Comparison of ENCODE assay signal across 27 cellular contexts in genomic region chr6:30903236-30903635, GRCh38. TPM values are rescaled to one million over a fixed set of nuclear protein-coding genes. Genes with fewer than 3 reads are reported as not detected.
"Had no signal": no experiment of that assay in that cellular context is flagged by ENCODE, and none has a peak within 500 bp of the region (broad histone marks: within the 10 kb centered on the region; RNA-seq: fewer than 3 reads in every experiment).

No MANE protein-coding gene starts in this region.

- H3K9me3 Mint-ChIP-seq: activated naive CD4-positive, alpha-beta T cell treated with anti-CD3 and anti-CD28 coated beads for 36 hours; activated naive CD8-positive, alpha-beta T cell treated with anti-CD3 and anti-CD28 coated beads, Interleukin-2, amount 10 ng/mL, durations not matched to agents 7 days and 5 days; central memory CD8-positive, alpha-beta T cell; nephron; WTC11 had no signal

- ATAC-seq: esophagus mucosa; left ventricle myocardium superior; stimulated activated naive CD8-positive, alpha-beta T cell treated with anti-CD3 and anti-CD28 coated beads, Interleukin-15, Interleukin-2, amounts not matched to agents 100 U/mL and 50 U/mL, for 24 hours; WTC11 had no signal

- H3K27me3 ChIP-seq: breast epithelium, ovary, upper lobe of left lung had no signal

- H3K27ac ChIP-seq: breast epithelium, neutrophil, ovary, prostate gland, upper lobe of left lung had no signal

- H3K4me3 ChIP-seq: breast epithelium, ovary, prostate gland, upper lobe of left lung had no signal

- H3K9me3 ChIP-seq: breast epithelium, neutrophil, ovary, prostate gland, upper lobe of left lung had no signal

- H3K4me3 Mint-ChIP-seq: activated naive CD4-positive, alpha-beta T cell treated with anti-CD3 and anti-CD28 coated beads for 36 hours; activated naive CD8-positive, alpha-beta T cell treated with anti-CD3 and anti-CD28 coated beads, Interleukin-2, amount 10 ng/mL, durations not matched to agents 7 days and 5 days; central memory CD8-positive, alpha-beta T cell; nephron; WTC11 had no signal

- H3K27ac Mint-ChIP-seq: activated naive CD4-positive, alpha-beta T cell treated with anti-CD3 and anti-CD28 coated beads for 36 hours; nephron had no signal

- H3K27me3 Mint-ChIP-seq: central memory CD8-positive, alpha-beta T cell had no signal

- DNase-seq: activated CD4-positive, alpha-beta T cell treated with anti-CD3 and anti-CD28 coated beads, Interleukin-2, amount 50 U/mL, for 4 hours; activated CD8-positive, alpha-beta memory T cell treated with anti-CD3 and anti-CD28 coated beads, Interleukin-2, amount 50 U/mL, for 48 hours; activated effector memory CD4-positive, alpha-beta T cell treated with Interleukin-2 at 50 U/mL for 16 hours; activated naive CD4-positive, alpha-beta T cell treated with anti-CD3 and anti-CD28 coated beads for 36 hours; activated naive CD8-positive, alpha-beta T cell treated with anti-CD3 and anti-CD28 coated beads, Interleukin-2, amount 10 ng/mL, durations not matched to agents 7 days and 5 days; activated T-cell treated with anti-CD3 and anti-CD28 coated beads, Interleukin-2, amount 50 U/mL, for 48 hours; amniotic stem cell; effector memory CD4-positive, alpha-beta T cell; foreskin melanocyte; glutamatergic neuron; hippocampal formation; ovary; stimulated activated CD4-positive, alpha-beta T cell treated with anti-CD3 and anti-CD28 coated beads, Interleukin-4, amount 100 ng/mL, for 1 hour; stimulated activated naive CD8-positive, alpha-beta T cell treated with anti-CD3 and anti-CD28 coated beads, Interleukin-15, Interleukin-2, amounts not matched to agents 100 U/mL and 50 U/mL, for 24 hours; T-helper 9 cell; upper lobe of left lung had no signal

- H3K36me3 ChIP-seq: breast epithelium, neutrophil, ovary had no signal

- H3K4me1 ChIP-seq: breast epithelium, prostate gland had no signal

RNA-seq across cellular contexts. Expression of gene SFTA2, which starts 28.7 kb away (rescaled TPM):
- total RNA-seq: activated CD8-positive, alpha-beta memory T cell treated with anti-CD3 and anti-CD28 coated beads for 36 hours; activated naive CD4-positive, alpha-beta T cell treated with anti-CD3 and anti-CD28 coated beads for 36 hours; activated naive CD8-positive, alpha-beta T cell treated with anti-CD3 and anti-CD28 coated beads, Interleukin-2, amount 10 ng/mL, durations not matched to agents 7 days and 5 days; breast epithelium; dermis microvascular lymphatic vessel endothelial cell; left ventricle myocardium superior; prostate gland; subcutaneous adipose tissue; WTC11 had no signal
- polyA plus RNA-seq: ovary had no signal

RNA-seq across cellular contexts. Expression of gene MUCL3, which starts 37.5 kb away (rescaled TPM):
- total RNA-seq: activated CD8-positive, alpha-beta memory T cell treated with anti-CD3 and anti-CD28 coated beads for 36 hours; activated naive CD4-positive, alpha-beta T cell treated with anti-CD3 and anti-CD28 coated beads for 36 hours; activated naive CD8-positive, alpha-beta T cell treated with anti-CD3 and anti-CD28 coated beads, Interleukin-2, amount 10 ng/mL, durations not matched to agents 7 days and 5 days; breast epithelium; dermis microvascular lymphatic vessel endothelial cell; left ventricle myocardium superior; prostate gland; subcutaneous adipose tissue had no signal
- polyA plus RNA-seq: ovary had no signal
